22 cellular contexts compared by ENCODE assay signal in genomic region chr4:57329279-57329678, GRCh38.
"Had no signal": no experiment of that assay in that cellular context is flagged by ENCODE, and none has a peak within 500 bp of the region (broad histone marks: within the 10 kb centered on the region; RNA-seq: fewer than 3 reads in every experiment).

No MANE protein-coding gene starts in this region.

- ATAC-seq: HepG2 had no signal

- H3K9ac ChIP-seq: SK-N-SH had no signal

- H3K36me3 ChIP-seq: MG63, Peyer's patch had no signal

- H3K4me3 ChIP-seq: MG63, Peyer's patch had no signal

- H3K9me3 ChIP-seq: MG63, Peyer's patch, SK-N-SH had no signal

- H3K27ac ChIP-seq: Peyer's patch had no signal

- DNase-seq: IMR-90, Karpas-422, KG1, MG63, NCI-H1092, NCI-H1105 treated with DMSO at 0.1 percent for 48 hours, NCI-H1417 treated with DMSO at 0.1 percent for 48 hours, NCI-H146, NCI-H1694 treated with DMSO at 0.1 percent for 48 hours, NCI-H2029, NCI-H2081 treated with DMSO at 0.1 percent for 48 hours, NCI-H2171, NCI-H226, NCI-H446, NCI-H510A, NCI-H524 treated with DMSO at 0.1 percent for 48 hours, NCI-H69, NCI-H774, Peyer's patch, SHP77, SK-N-SH had no signal

- H3K27me3 ChIP-seq: MG63, Peyer's patch had no signal

- H3K4me2 ChIP-seq: SK-N-SH had no signal

- H3K4me1 ChIP-seq: Peyer's patch had no signal
